In genomic region chr17:81125573-81126081, GRCh38 we compare ENCODE assay signal across 1 cellular context.
TF ChIP-seq lines count a peak whose summit lies in the region.

No MANE protein-coding gene starts in this region.

TF ChIP-seq in SK-N-SH treated with all-trans-retinoic acid at 6 μM for 48 hours, 23 proteins besides CTCF, POLR2A, EP300 and RAD21 (continued from another document):
- TF ChIP-seq PATZ1 (CRISPR knock-in tag; IDR thresholded peaks at IDR 0.05; ENCODE audit: borderline replicate concordance) = no peak
- TF ChIP-seq ESRRG (CRISPR knock-in tag; IDR thresholded peaks at IDR 0.05) = no peak
- TF ChIP-seq PPARA (CRISPR knock-in tag; IDR thresholded peaks at IDR 0.05; ENCODE audit: borderline replicate concordance) = no peak
